Comparison of ENCODE assay signal across 19 cellular contexts in genomic region chr7:21753071-21753470, GRCh38.
"Had no signal": no experiment of that assay in that cellular context is flagged by ENCODE, and none has a peak within 500 bp of the region (broad histone marks: within the 10 kb centered on the region; RNA-seq: fewer than 3 reads in every experiment).

No MANE protein-coding gene starts in this region.

- H3K36me3 ChIP-seq: esophagus squamous epithelium, neutrophil, right atrium auricular region, sigmoid colon, tibial nerve had no signal

- H3K9me3 ChIP-seq: esophagus squamous epithelium, gastroesophageal sphincter, neutrophil, right atrium auricular region, sigmoid colon, testis, tibial nerve had no signal

- H3K9me3 Mint-ChIP-seq: naive thymus-derived CD8-positive, alpha-beta T cell; stimulated activated naive B cell treated with anti-CD40 and anti-IgM and Interleukin-4, amounts not matched to agents 10 μg/mL and 1 μg/mL and 100 μg/mL, for 72 hours; stimulated activated naive CD8-positive, alpha-beta T cell treated with anti-CD3 and anti-CD28 coated beads, Interleukin-15, amount 100 ng/mL, for 72 hours had no signal

- H3K4me1 ChIP-seq: esophagus squamous epithelium, gastroesophageal sphincter, right atrium auricular region, sigmoid colon, testis, tibial nerve had no signal

- H3K4me1 Mint-ChIP-seq: naive thymus-derived CD8-positive, alpha-beta T cell; stimulated activated naive B cell treated with anti-CD40 and anti-IgM and Interleukin-4, amounts not matched to agents 10 μg/mL and 1 μg/mL and 100 μg/mL, for 72 hours; stimulated activated naive CD8-positive, alpha-beta T cell treated with anti-CD3 and anti-CD28 coated beads, Interleukin-15, amount 100 ng/mL, for 72 hours had no signal

- H3K27ac ChIP-seq: dorsolateral prefrontal cortex, esophagus squamous epithelium, gastroesophageal sphincter, neutrophil, right atrium auricular region, sigmoid colon, testis, tibial nerve had no signal

- DNase-seq: cortex of kidney; dorsolateral prefrontal cortex; effector CD8-positive, alpha-beta T cell; esophagus squamous epithelium; foreskin fibroblast; glutamatergic neuron; kidney glomerular epithelial cell; naive thymus-derived CD8-positive, alpha-beta T cell; sigmoid colon; stimulated activated CD4-positive, alpha-beta T cell treated with anti-CD3 and anti-CD28 coated beads, Interleukin-2, amount 100 ng/mL, for 24 hours; stimulated activated CD4-positive, alpha-beta T cell treated with anti-CD3 and anti-CD28 coated beads, Interleukin-4, amount 100 ng/mL, for 4 hours; stimulated activated naive B cell treated with anti-CD40 and anti-IgM and Interleukin-4, amounts not matched to agents 10 μg/mL and 1 μg/mL and 100 μg/mL, for 72 hours; stimulated activated naive CD8-positive, alpha-beta T cell treated with anti-CD3 and anti-CD28 coated beads, Interleukin-15, amount 100 ng/mL, for 72 hours; testis had no signal

- ATAC-seq: gastroesophageal sphincter; naive thymus-derived CD8-positive, alpha-beta T cell; stimulated activated naive B cell treated with anti-CD40 and anti-IgM and Interleukin-4, amounts not matched to agents 10 μg/mL and 1 μg/mL and 100 μg/mL, for 72 hours; stimulated activated naive CD8-positive, alpha-beta T cell treated with anti-CD3 and anti-CD28 coated beads, Interleukin-15, amount 100 ng/mL, for 72 hours had no signal

- H3K27ac Mint-ChIP-seq: naive thymus-derived CD8-positive, alpha-beta T cell; stimulated activated naive B cell treated with anti-CD40 and anti-IgM and Interleukin-4, amounts not matched to agents 10 μg/mL and 1 μg/mL and 100 μg/mL, for 72 hours had no signal

- H3K4me3 ChIP-seq: dorsolateral prefrontal cortex, esophagus squamous epithelium, gastroesophageal sphincter, right atrium auricular region, sigmoid colon, skin epidermis, testis, tibial nerve had no signal

- H3K27me3 ChIP-seq: gastroesophageal sphincter, neutrophil, right atrium auricular region, sigmoid colon, testis, tibial nerve had no signal

- H3K36me3 Mint-ChIP-seq: naive thymus-derived CD8-positive, alpha-beta T cell; stimulated activated naive B cell treated with anti-CD40 and anti-IgM and Interleukin-4, amounts not matched to agents 10 μg/mL and 1 μg/mL and 100 μg/mL, for 72 hours had no signal

- H3K4me3 Mint-ChIP-seq: naive thymus-derived CD8-positive, alpha-beta T cell; stimulated activated naive B cell treated with anti-CD40 and anti-IgM and Interleukin-4, amounts not matched to agents 10 μg/mL and 1 μg/mL and 100 μg/mL, for 72 hours; stimulated activated naive CD8-positive, alpha-beta T cell treated with anti-CD3 and anti-CD28 coated beads, Interleukin-15, amount 100 ng/mL, for 72 hours had no signal
